9 cellular contexts compared by ENCODE assay signal in genomic region chr12:50074936-50075807, GRCh38. TPM values are rescaled to one million over a fixed set of nuclear protein-coding genes. Genes with fewer than 3 reads are reported as not detected.
DNase-seq lines count a peak whose midpoint lies in the region; ATAC-seq and TF ChIP-seq lines count a peak whose summit lies in the region.
"Had no signal": no experiment of that assay in that cellular context is flagged by ENCODE, and none has a peak within 500 bp of the region (broad histone marks: within the 10 kb centered on the region; RNA-seq: fewer than 3 reads in every experiment).

No MANE protein-coding gene starts in this region.

- H3K27me3 Mint-ChIP-seq in brain (peaks cover 2% of the 10 kb centered on the region), immature natural killer cell (ENCODE audit: low read depth in 3 of 3) (peaks cover 5% of the 10 kb centered on the region in 3 donors)
- H3K27me3 Mint-ChIP-seq: stimulated activated naive CD8-positive, alpha-beta T cell treated with anti-CD3 and anti-CD28 coated beads, Interleukin-15, Interleukin-2, amounts not matched to agents 100 ng/mL and 50 ng/mL, for 24 hours had no signal

- H3K27ac Mint-ChIP-seq in brain = peak overlapping the region in 4 of 5 experiments; percentile 52 to 74 (median 61)
- no peak overlapping the region for H3K27ac Mint-ChIP-seq in immature natural killer cell
- H3K27ac Mint-ChIP-seq: stimulated activated naive CD8-positive, alpha-beta T cell treated with anti-CD3 and anti-CD28 coated beads, Interleukin-15, Interleukin-2, amounts not matched to agents 100 ng/mL and 50 ng/mL, for 24 hours had no signal

- H3K36me3 Mint-ChIP-seq in brain = no peaks in the 10 kb centered on the region
- no peaks in the 10 kb centered on the region for H3K36me3 Mint-ChIP-seq in immature natural killer cell

- ATAC-seq in HG02759 (IDR thresholded peaks at IDR 0.05; ENCODE audit: unreplicated experiment) = peak; percentile 86

- peak; percentile 95 to 96 for TF ChIP-seq CTCF in brain (conservative IDR thresholded peaks at IDR 0.05)

- H3K9me3 Mint-ChIP-seq in brain (no peaks in the 10 kb centered on the region), immature natural killer cell (no peaks in the 10 kb centered on the region)
- H3K9me3 Mint-ChIP-seq: stimulated activated naive CD8-positive, alpha-beta T cell treated with anti-CD3 and anti-CD28 coated beads, Interleukin-15, Interleukin-2, amounts not matched to agents 100 ng/mL and 50 ng/mL, for 24 hours had no signal

- H3K4me3 Mint-ChIP-seq in brain (peak overlapping the region in 1 of 5 experiments; percentile 46), immature natural killer cell (no peak overlapping the region)
- H3K4me3 Mint-ChIP-seq: stimulated activated naive CD8-positive, alpha-beta T cell treated with anti-CD3 and anti-CD28 coated beads, Interleukin-15, Interleukin-2, amounts not matched to agents 100 ng/mL and 50 ng/mL, for 24 hours had no signal

- DNase-seq in NCI-H1436 (lab: John Stamatoyannopoulos, UW) (peak; percentile 59), NCI-H1436 treated with DMSO at 0.1 percent for 48 hours (lab: John Stamatoyannopoulos, UW) (no peak), NCI-H2029 (lab: John Stamatoyannopoulos, UW) (peak; percentile 49), UCSD-AML1 (lab: John Stamatoyannopoulos, UW; ENCODE audit: unreplicated experiment) (peak; percentile 82), immature natural killer cell (peak; percentile 69 to 73 (median 71))
- DNase-seq in stimulated activated CD4-positive, alpha-beta T cell treated with anti-CD3 and anti-CD28 coated beads, Interleukin-12 subunit alpha, Interleukin-12 subunit beta, amount 100 ng/mL, for 48 hours (ENCODE audit: low read depth in 2 of 3, low spot score in 1 of 3) = peak; percentile 58 to 85 (median 76)

- H3K4me1 Mint-ChIP-seq in brain (peaks cover 26% of the 10 kb centered on the region), immature natural killer cell (peaks cover 3 to 5% of the 10 kb centered on the region in 2 donors)

RNA-seq across cellular contexts. Expression of gene SMARCD1, which starts 10.0 kb away (rescaled TPM):
- polyA plus RNA-seq in brain (ENCODE audit: insufficient read depth, low read depth, low replicate concordance) = 85.1 TPM
- 10 to 100 TPM; 14.2 to 22.4 (median 15.5) TPM for polyA plus RNA-seq in immature natural killer cell

RNA-seq across cellular contexts. Expression of gene ASIC1, which starts 17.8 kb away (rescaled TPM):
- polyA plus RNA-seq in brain (ENCODE audit: insufficient read depth, low read depth, low replicate concordance) = 13.8 TPM
- not detected for polyA plus RNA-seq in immature natural killer cell

RNA-seq across cellular contexts. Expression of gene GPD1, which starts 28.6 kb away (rescaled TPM):
- 18.3 TPM for polyA plus RNA-seq in brain (ENCODE audit: insufficient read depth, low read depth, low replicate concordance)
- under 1 TPM in 1 of 3 donors, not detected in 2; 0.07 TPM for polyA plus RNA-seq in immature natural killer cell

RNA-seq across cellular contexts. Expression of gene COX14, which starts 36.9 kb away (rescaled TPM):
- polyA plus RNA-seq in brain (ENCODE audit: insufficient read depth, low read depth, low replicate concordance) (59.5 TPM), immature natural killer cell (100 to 1,000 TPM; 191 to 270 (median 256) TPM)

RNA-seq across cellular contexts. Expression of gene RACGAP1, which starts 49.9 kb away (rescaled TPM):
- polyA plus RNA-seq in brain (ENCODE audit: insufficient read depth, low read depth, low replicate concordance) (74.4 TPM), immature natural killer cell (10 to 100 TPM; 11.6 to 20.9 (median 12.4) TPM)

Comparison
In these comparisons a context has a peak if more than half of its experiments do, and no peak if none do; other contexts are left out.
1. H3K27ac Mint-ChIP-seq: peak in brain (4 of 5); none in immature natural killer cell (0 of 6).
2. RNA of gene ASIC1, which starts 17.8 kb away (polyA plus RNA-seq): 13.8 TPM in brain (single experiment); not detected in immature natural killer cell; every median in the first group is over 10 times any median in the second.
3. RNA of gene GPD1, which starts 28.6 kb away (polyA plus RNA-seq): 18.3 TPM in brain (single experiment); 0.07 TPM in immature natural killer cell; every median in the first group is over 10 times any median in the second.